19 cellular contexts compared by ENCODE assay signal in genomic region chr2:43415582-43415981, GRCh38.
DNase-seq lines count a peak whose midpoint lies in the region; ATAC-seq and TF ChIP-seq lines count a peak whose summit lies in the region.
"Had no signal": no experiment of that assay in that cellular context is flagged by ENCODE, and none has a peak within 500 bp of the region (broad histone marks: within the 10 kb centered on the region; RNA-seq: fewer than 3 reads in every experiment).

No MANE protein-coding gene starts in this region.

- H3K27me3 ChIP-seq in spleen (replicated peaks in 1 of 7) = no peaks in the 10 kb centered on the region
- no peaks in the 10 kb centered on the region for H3K27me3 ChIP-seq in effector memory CD4-positive, alpha-beta T cell (replicated peaks; ENCODE audit: control insufficient read depth, insufficient read depth, low read length, poor library complexity, severe bottlenecking)

- TF ChIP-seq CTCF in nephron (IDR thresholded peaks at IDR 0.05; ENCODE audit: unreplicated experiment in 3 of 3) = no peak
- TF ChIP-seq CTCF in spleen (IDR thresholded peaks at IDR 0.05 in 8 of 11, conservative IDR thresholded peaks at IDR 0.05 in 3 of 11) = no peak

- DNase-seq in Right ventricle myocardium inferior (ENCODE audit: missing footprints) = no peak
- no peak for DNase-seq in cardiac septum (ENCODE audit: low spot score)
- no peak for DNase-seq in spleen
- no peak for DNase-seq in stimulated activated CD4-positive, alpha-beta T cell treated with anti-CD3 and anti-CD28 coated beads, Interleukin-4, amount 100 ng/mL, for 4 hours
- DNase-seq in activated CD4-positive, alpha-beta T cell treated with anti-CD3 and anti-CD28 coated beads, Interleukin-2, amount 10 ng/mL, durations not matched to agents 24 days and 14 days = no peak
- DNase-seq in effector memory CD4-positive, alpha-beta T cell = no peak
- no peak for DNase-seq in NCI-H345 (lab: John Stamatoyannopoulos, UW)
- DNase-seq: activated CD4-positive, alpha-beta memory T cell treated with anti-CD3 and anti-CD28 coated beads, Interleukin-2, amount 10 ng/mL, durations not matched to agents 7 days and 5 days; activated naive CD4-positive, alpha-beta T cell treated with anti-CD3 and anti-CD28 coated beads, Interleukin-2, amount 10 ng/mL, durations not matched to agents 7 days and 5 days; activated T-cell treated with anti-CD3 and anti-CD28 coated beads, Interleukin-2, amount 50 U/mL, for 1 hour; C1 segment of cervical spinal cord; endodermal cell; immature natural killer cell; lower lobe of right lung; posterior cingulate gyrus; SIG-M5 had no signal

- peaks cover 0 to 10% (median 0%) of the 10 kb centered on the region in 6 donors for H3K36me3 ChIP-seq in spleen
- H3K36me3 ChIP-seq in effector memory CD4-positive, alpha-beta T cell (ENCODE audit: control insufficient read depth, insufficient read depth, low read length) = peaks cover 5% of the 10 kb centered on the region
- H3K36me3 ChIP-seq: lower lobe of right lung had no signal

- H3K4me3 Mint-ChIP-seq in nephron = peak overlapping the region in 2 of 3 experiments; percentile 5 to 29
- H3K4me3 Mint-ChIP-seq in activated CD4-positive, alpha-beta T cell treated with anti-CD3 and anti-CD28 coated beads, Interleukin-2, amount 10 ng/mL, durations not matched to agents 24 days and 14 days = no peak overlapping the region
- H3K4me3 Mint-ChIP-seq: activated CD4-positive, alpha-beta memory T cell treated with anti-CD3 and anti-CD28 coated beads, Interleukin-2, amount 10 ng/mL, durations not matched to agents 7 days and 5 days; activated naive CD4-positive, alpha-beta T cell treated with anti-CD3 and anti-CD28 coated beads, Interleukin-2, amount 10 ng/mL, durations not matched to agents 7 days and 5 days; endodermal cell; immature natural killer cell; T-helper 1 cell treated with Interleukin-12 subunit alpha and Interleukin-12 subunit beta and Interleukin-4 antibody, amounts not matched to agents 30 μg/mL and 1 μg/mL, for 36 hours had no signal

- TF ChIP-seq POLR2A in spleen (IDR thresholded peaks at IDR 0.05) = no peak

- H3K36me3 Mint-ChIP-seq in nephron (ENCODE audit: low read depth) = no peaks in the 10 kb centered on the region
- peaks cover 24% of the 10 kb centered on the region for H3K36me3 Mint-ChIP-seq in activated CD4-positive, alpha-beta T cell treated with anti-CD3 and anti-CD28 coated beads, Interleukin-2, amount 10 ng/mL, durations not matched to agents 24 days and 14 days (ENCODE audit: low read depth)

- H3K9me3 Mint-ChIP-seq in nephron = no peaks in the 10 kb centered on the region
- H3K9me3 Mint-ChIP-seq in activated CD4-positive, alpha-beta T cell treated with anti-CD3 and anti-CD28 coated beads, Interleukin-2, amount 10 ng/mL, durations not matched to agents 24 days and 14 days = no peaks in the 10 kb centered on the region
- H3K9me3 Mint-ChIP-seq: activated CD4-positive, alpha-beta memory T cell treated with anti-CD3 and anti-CD28 coated beads, Interleukin-2, amount 10 ng/mL, durations not matched to agents 7 days and 5 days; activated naive CD4-positive, alpha-beta T cell treated with anti-CD3 and anti-CD28 coated beads, Interleukin-2, amount 10 ng/mL, durations not matched to agents 7 days and 5 days; endodermal cell; immature natural killer cell; T-helper 1 cell treated with Interleukin-12 subunit alpha and Interleukin-12 subunit beta and Interleukin-4 antibody, amounts not matched to agents 30 μg/mL and 1 μg/mL, for 36 hours had no signal

- 78 to 91% (median 86%) methylated on average over 7 of the region's 7 CpGs for WGBS in spleen, 5 donors

- H3K4me3 ChIP-seq in spleen = no peak overlapping the region
- H3K4me3 ChIP-seq in effector memory CD4-positive, alpha-beta T cell (ENCODE audit: insufficient read depth, low read depth, low read length, poor library complexity, severe bottlenecking) = no peak overlapping the region
- H3K4me3 ChIP-seq: A549, lower lobe of right lung had no signal

- H3K27me3 Mint-ChIP-seq in nephron (ENCODE audit: low read depth) = no peaks in the 10 kb centered on the region
- no peaks in the 10 kb centered on the region for H3K27me3 Mint-ChIP-seq in activated CD4-positive, alpha-beta T cell treated with anti-CD3 and anti-CD28 coated beads, Interleukin-2, amount 10 ng/mL, durations not matched to agents 24 days and 14 days
- H3K27me3 Mint-ChIP-seq: activated CD4-positive, alpha-beta memory T cell treated with anti-CD3 and anti-CD28 coated beads, Interleukin-2, amount 10 ng/mL, durations not matched to agents 7 days and 5 days; activated naive CD4-positive, alpha-beta T cell treated with anti-CD3 and anti-CD28 coated beads, Interleukin-2, amount 10 ng/mL, durations not matched to agents 7 days and 5 days had no signal

- intact Hi-C loops in Right ventricle myocardium inferior (cut with DNase I) = no loop called here
- intact Hi-C loops in cardiac septum (cut with DNase I) = no loop called here
- intact Hi-C loops in spleen (cut with DNase I; ENCODE audit: low total_unique reads) = no loop called here
- intact Hi-C loops in activated CD4-positive, alpha-beta T cell treated with anti-CD3 and anti-CD28 coated beads, Interleukin-2, amount 10 ng/mL, durations not matched to agents 24 days and 14 days (cut with micrococcal nuclease) = no loop called here

- peaks cover 77% of the 10 kb centered on the region for H3K4me1 Mint-ChIP-seq in nephron
- H3K4me1 Mint-ChIP-seq in activated CD4-positive, alpha-beta T cell treated with anti-CD3 and anti-CD28 coated beads, Interleukin-2, amount 10 ng/mL, durations not matched to agents 24 days and 14 days = peaks cover 3% of the 10 kb centered on the region
- H3K4me1 Mint-ChIP-seq: activated CD4-positive, alpha-beta memory T cell treated with anti-CD3 and anti-CD28 coated beads, Interleukin-2, amount 10 ng/mL, durations not matched to agents 7 days and 5 days; immature natural killer cell had no signal

- peaks cover 0 to 45% (median 7%) of the 10 kb centered on the region in 6 donors for H3K4me1 ChIP-seq in spleen
- no peaks in the 10 kb centered on the region for H3K4me1 ChIP-seq in effector memory CD4-positive, alpha-beta T cell (ENCODE audit: control insufficient read depth, insufficient read depth, low read length, poor library complexity, severe bottlenecking)

- ATAC-seq in Right ventricle myocardium inferior = peak; percentile 26
- ATAC-seq: A549, lower lobe of right lung had no signal

- H3K27ac Mint-ChIP-seq in nephron = peak overlapping the region; percentile 92 to 99 (median 94)
- no peak overlapping the region for H3K27ac Mint-ChIP-seq in activated CD4-positive, alpha-beta T cell treated with anti-CD3 and anti-CD28 coated beads, Interleukin-2, amount 10 ng/mL, durations not matched to agents 24 days and 14 days
- H3K27ac Mint-ChIP-seq: activated CD4-positive, alpha-beta memory T cell treated with anti-CD3 and anti-CD28 coated beads, Interleukin-2, amount 10 ng/mL, durations not matched to agents 7 days and 5 days; activated naive CD4-positive, alpha-beta T cell treated with anti-CD3 and anti-CD28 coated beads, Interleukin-2, amount 10 ng/mL, durations not matched to agents 7 days and 5 days; endodermal cell; T-helper 1 cell treated with Interleukin-12 subunit alpha and Interleukin-12 subunit beta and Interleukin-4 antibody, amounts not matched to agents 30 μg/mL and 1 μg/mL, for 36 hours had no signal

- H3K27ac ChIP-seq in spleen = peak overlapping the region in 5 of 8 donors; percentile 9 to 58 (median 21)
- H3K27ac ChIP-seq in effector memory CD4-positive, alpha-beta T cell (ENCODE audit: insufficient read depth, low read length, poor library complexity, severe bottlenecking) = no peak overlapping the region
- H3K27ac ChIP-seq: A549, lower lobe of right lung had no signal

- no peaks in the 10 kb centered on the region for H3K9me3 ChIP-seq in spleen
- no peaks in the 10 kb centered on the region for H3K9me3 ChIP-seq in effector memory CD4-positive, alpha-beta T cell (ENCODE audit: control insufficient read depth, low read length)
- H3K9me3 ChIP-seq: A549, lower lobe of right lung had no signal
